In the genomic region with DNA sequence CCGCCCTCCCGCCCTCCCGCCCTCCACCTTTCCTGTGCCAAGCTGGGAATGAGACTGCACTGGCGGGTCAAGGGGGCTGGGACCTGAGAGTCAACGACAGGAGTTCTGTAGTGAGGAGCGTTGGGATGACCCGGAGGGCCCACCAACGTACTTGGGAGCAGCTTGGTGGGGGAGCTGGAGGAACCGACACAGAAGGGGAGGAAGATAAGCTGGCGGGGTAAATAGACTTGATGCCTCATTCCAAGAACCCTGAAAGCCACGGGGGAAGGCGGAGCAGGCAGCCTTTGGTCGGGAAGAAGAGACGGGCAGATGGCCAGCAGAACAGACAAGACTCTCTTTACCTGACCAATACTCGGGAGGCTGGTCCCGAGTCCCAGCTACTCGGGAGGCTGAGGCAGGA, we compare ENCODE assay signal across 8 cellular contexts. TPM values are rescaled to one million over a fixed set of nuclear protein-coding genes. Genes with fewer than 3 reads are reported as not detected.
A peak's percentile ranks its signal among the peaks of the same experiment; 100 is the strongest.
DNase-seq lines count a peak whose midpoint lies in the region.

No MANE protein-coding gene starts in this region.

- H3K36me3 ChIP-seq in adipocyte (ENCODE audit: control insufficient read depth, insufficient read depth, low read length, severe bottlenecking) (no peaks in the 10 kb centered on the region), thymus (ENCODE audit: control insufficient read depth, insufficient read depth) (no peaks in the 10 kb centered on the region)

- H3K9ac ChIP-seq in adipocyte (ENCODE audit: low read length) = no peak overlapping the region

- peak; percentile 5 for DNase-seq in activated CD4-positive, alpha-beta T cell treated with anti-CD3 and anti-CD28 coated beads for 48 hours
- DNase-seq in activated CD4-positive, alpha-beta T cell treated with anti-CD3 and anti-CD28 coated beads, Interleukin-2, amount 50 U/mL, for 1 hour = no peak
- DNase-seq in adipocyte (ENCODE audit: low read depth) (no peak), left kidney (ENCODE audit: low read depth, low spot score) (peak; percentile 35), NCI-H146 (lab: John Stamatoyannopoulos, UW) (no peak), SHP77 treated with DMSO at 0.1 percent for 48 hours (lab: John Stamatoyannopoulos, UW) (no peak), NCI-H146 treated with DMSO at 0.1 percent for 48 hours (lab: John Stamatoyannopoulos, UW; ENCODE audit: unreplicated experiment) (no peak)

- no peak overlapping the region for H3K27ac ChIP-seq in thymus (ENCODE audit: low read depth)

- H3K4me3 ChIP-seq in adipocyte (ENCODE audit: low read length) = peak overlapping the region; percentile 92
- H3K4me3 ChIP-seq in thymus (ENCODE audit: low read length) = peak overlapping the region; percentile 28

- 16% methylated on average over 17 of the region's 17 CpGs for WGBS in thymus

- H3K4me1 ChIP-seq in adipocyte (ENCODE audit: control insufficient read depth, insufficient read depth, low read length) (peaks cover 7% of the 10 kb centered on the region), thymus (ENCODE audit: control insufficient read depth, insufficient read depth, low read length) (peaks cover 2% of the 10 kb centered on the region)

- H3K27me3 ChIP-seq in adipocyte (replicated peaks; ENCODE audit: control insufficient read depth, insufficient read depth, low read length) (peaks cover 39% of the 10 kb centered on the region), thymus (ENCODE audit: control insufficient read depth, insufficient read depth) (peaks cover 2% of the 10 kb centered on the region)

- no peaks in the 10 kb centered on the region for H3K9me3 ChIP-seq in adipocyte (ENCODE audit: control insufficient read depth, low read length)
- no peaks in the 10 kb centered on the region for H3K9me3 ChIP-seq in thymus (ENCODE audit: control insufficient read depth)

RNA-seq across cellular contexts. Expression of a gene that starts 0.3 kb away (rescaled TPM):
- 24.8 TPM for polyA plus RNA-seq in thymus

Comparison
In these comparisons a context has a peak if more than half of its experiments do, and no peak if none do; other contexts are left out.
1. DNase-seq: peak in activated CD4-positive, alpha-beta T cell treated with anti-CD3 and anti-CD28 coated beads for 48 hours (single experiment) and left kidney (single experiment); none in activated CD4-positive, alpha-beta T cell treated with anti-CD3 and anti-CD28 coated beads, Interleukin-2, amount 50 U/mL, for 1 hour (single experiment), adipocyte (single experiment), NCI-H146 (single experiment), SHP77 treated with DMSO at 0.1 percent for 48 hours (single experiment) and NCI-H146 treated with DMSO at 0.1 percent for 48 hours (single experiment).